Comparison of ENCODE assay signal across 12 cellular contexts in genomic region chr7:118312051-118312450, GRCh38.
A peak's percentile ranks its signal among the peaks of the same experiment; 100 is the strongest.
DNase-seq lines count a peak whose midpoint lies in the region; ATAC-seq and TF ChIP-seq lines count a peak whose summit lies in the region.
"Had no signal": no experiment of that assay in that cellular context is flagged by ENCODE, and none has a peak within 500 bp of the region (broad histone marks: within the 10 kb centered on the region; RNA-seq: fewer than 3 reads in every experiment).

No MANE protein-coding gene starts in this region.

- ATAC-seq in HG02763 (IDR thresholded peaks at IDR 0.05; ENCODE audit: unreplicated experiment) (peak; percentile 46), HG03025 (IDR thresholded peaks at IDR 0.05; ENCODE audit: low FRiP score, unreplicated experiment) (no peak)

- 29 to 53% methylated on average over 1 of the region's 1 CpG for WGBS in transverse colon (ENCODE audit: low coverage in 1 of 2), 2 donors

- H3K9me3 ChIP-seq in breast epithelium (peaks cover 0 to 13% of the 10 kb centered on the region in 2 donors), MM.1S (replicated peaks; ENCODE audit: insufficient read depth, low read length) (no peaks in the 10 kb centered on the region), transverse colon (no peaks in the 10 kb centered on the region)

- H4K20me1 ChIP-seq in MM.1S (ENCODE audit: insufficient read depth, low read length): no peaks in the 10 kb centered on the region

- H3K27ac ChIP-seq in breast epithelium (no peak overlapping the region), MM.1S (ENCODE audit: low read length) (no peak overlapping the region; the same call in 1 of the 2 replicates), transverse colon (peak overlapping the region; percentile 12 to 34 (median 18))

- H3K9me2 ChIP-seq in MM.1S (replicated peaks; ENCODE audit: insufficient read depth, low read length): no peaks in the 10 kb centered on the region

- peak overlapping the region; percentile 17 for H3K4me2 ChIP-seq in MM.1S (ENCODE audit: low read depth, low read length)

- peaks cover 10% of the 10 kb centered on the region for H3F3A ChIP-seq in MM.1S (ENCODE audit: insufficient read depth, low read length)

- POLR2A ChIA-PET in MCF 10A (lab: Yijun Ruan, JAX): interaction anchor here (1.0 to 1.4 kb wide), 2 partner anchors 8 to 21 kb away, joined by 3 read pairs; no protein-coding TSS in a partner anchor

- TF ChIP-seq POLR2A in breast epithelium (IDR thresholded peaks at IDR 0.05): no peak
- no peak for TF ChIP-seq POLR2A in transverse colon (IDR thresholded peaks at IDR 0.05)

- intact Hi-C loops in MCF 10A (cut with micrococcal nuclease): no loop called here
- intact Hi-C loops in breast epithelium (cut with DNase I; ENCODE audit: low total_unique reads): no loop called here
- intact Hi-C loops in transverse colon (cut with DNase I; ENCODE audit: low total_unique reads): no loop called here

- TF ChIP-seq CTCF in MCF 10A (IDR thresholded peaks at IDR 0.05; ENCODE audit: unreplicated experiment) (no peak), breast epithelium (IDR thresholded peaks at IDR 0.05) (no peak), MM.1S (IDR thresholded peaks at IDR 0.05; ENCODE audit: low read length) (no peak), transverse colon (IDR thresholded peaks at IDR 0.05) (no peak)

- in situ Hi-C loops in transverse colon (cut with MboI; ENCODE audit: low pct_ligation_motif_present in 1 of 4, low pct_unique_long_range_greater_than_20kb in 1 of 4, low sequenced_read_pairs in 3 of 4): no loop called here

- DNase-seq in MCF 10A (ENCODE audit: unreplicated experiment) (peak; percentile 39), breast epithelium (ENCODE audit: low spot score in 2 of 2) (no peak), MM.1S (no peak), transverse colon (no peak), amniotic stem cell (lab: John Stamatoyannopoulos, UW) (no peak), DMS 273 treated with DMSO at 0.1 percent for 48 hours (lab: John Stamatoyannopoulos, UW) (no peak)
- DNase-seq: amygdala, kidney, NCI-H1048 had no signal

- no peak overlapping the region for H3K4me3 Mint-ChIP-seq in MCF 10A (ENCODE audit: unreplicated experiment)

- H3K27me3 Mint-ChIP-seq in MCF 10A (ENCODE audit: insufficient read depth, unreplicated experiment): no peaks in the 10 kb centered on the region
- H3K27me3 Mint-ChIP-seq: progenitor cell of endocrine pancreas had no signal

- no peaks in the 10 kb centered on the region for H3K36me3 Mint-ChIP-seq in MCF 10A (ENCODE audit: insufficient read depth, unreplicated experiment)

- H3K4me1 ChIP-seq in breast epithelium (no peaks in the 10 kb centered on the region), MM.1S (ENCODE audit: low read length) (peaks cover 25% of the 10 kb centered on the region), transverse colon (peaks cover 0 to 8% (median 4%) of the 10 kb centered on the region in 4 donors)

- H2AFZ ChIP-seq in MM.1S (ENCODE audit: low read length): no peak overlapping the region

- H3K79me2 ChIP-seq in MM.1S (ENCODE audit: low read length): no peaks in the 10 kb centered on the region

- no peak for TF ChIP-seq EP300 in transverse colon (IDR thresholded peaks at IDR 0.05; ENCODE audit: low read depth)

- peaks cover 10% of the 10 kb centered on the region for H3K9me3 Mint-ChIP-seq in MCF 10A (ENCODE audit: unreplicated experiment)

- no peak overlapping the region for H3K4me3 ChIP-seq in breast epithelium
- no peak overlapping the region for H3K4me3 ChIP-seq in MM.1S (ENCODE audit: low read length)
- H3K4me3 ChIP-seq in transverse colon: no peak overlapping the region

- CTCF ChIA-PET in MCF 10A (lab: Yijun Ruan, JAX): interaction anchor here (0.6 to 1.2 kb wide), 3 partner anchors 116 to 1135 kb away, joined by 3 to 4 read pairs (median 3); no protein-coding TSS in a partner anchor

- H3K4me1 Mint-ChIP-seq in MCF 10A (ENCODE audit: insufficient read depth, unreplicated experiment): peaks cover 34% of the 10 kb centered on the region

- H3K9ac ChIP-seq in MM.1S (ENCODE audit: low read length): no peak overlapping the region

- peak overlapping the region; percentile 90 for H3K27ac Mint-ChIP-seq in MCF 10A (ENCODE audit: low read depth, unreplicated experiment)
- H3K27ac Mint-ChIP-seq: progenitor cell of endocrine pancreas had no signal

- H3K27me3 ChIP-seq in breast epithelium (no peaks in the 10 kb centered on the region), MM.1S (replicated peaks; ENCODE audit: insufficient read depth, low read length) (no peaks in the 10 kb centered on the region), transverse colon (no peaks in the 10 kb centered on the region)

- BruUV-seq in MCF 10A (replicated peaks; lab: Mats Ljungman, UMichigan): TSS peak; percentile 97

- H3K36me3 ChIP-seq in breast epithelium (no peaks in the 10 kb centered on the region), MM.1S (replicated peaks; ENCODE audit: insufficient read depth, low read length) (no peaks in the 10 kb centered on the region), transverse colon (no peaks in the 10 kb centered on the region)

Comparison
In these comparisons a context has a peak if more than half of its experiments do, and no peak if none do; other contexts are left out.
1. H3K27ac ChIP-seq: peak in transverse colon (4 of 4); none in breast epithelium (0 of 2) and MM.1S (single experiment).